ENCODE assay signal across 8 cellular contexts in the genomic region with DNA sequence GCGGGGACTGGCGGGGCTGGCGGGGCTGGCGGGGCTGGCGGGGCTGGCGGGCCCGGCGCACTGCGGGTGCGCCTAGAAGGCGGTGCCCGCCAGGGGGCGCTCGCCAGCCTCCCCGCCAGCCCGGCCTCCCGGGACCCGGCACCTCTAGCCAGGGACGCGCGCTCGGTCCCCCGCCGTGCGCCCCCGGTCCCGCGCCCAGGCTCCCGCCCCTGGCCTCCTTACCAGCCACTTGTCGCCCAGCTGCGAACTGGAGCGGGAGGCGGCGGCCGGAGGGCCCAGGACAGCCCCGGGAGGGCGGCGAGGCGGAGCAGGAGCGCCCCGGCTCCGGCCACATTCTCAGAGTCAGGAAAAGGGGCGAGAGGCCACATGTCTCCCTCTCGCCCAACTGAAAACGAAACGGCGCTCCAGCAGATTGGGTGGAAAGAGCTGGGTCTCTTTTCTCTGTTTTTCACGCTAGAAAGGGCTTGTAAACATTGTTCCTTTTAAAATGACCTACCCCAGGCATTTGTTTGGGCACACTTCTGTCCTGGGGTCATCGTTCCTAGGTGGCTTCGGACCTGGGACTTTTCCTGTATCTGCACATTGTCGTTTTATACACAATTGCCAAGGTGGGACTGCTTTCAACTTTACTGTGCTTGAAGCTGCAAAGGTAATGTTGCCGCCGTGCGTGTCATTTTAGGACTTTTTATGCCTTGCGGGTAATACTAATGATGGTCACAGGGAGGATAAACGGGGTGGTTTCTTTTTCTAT. TPM values are rescaled to one million over a fixed set of nuclear protein-coding genes. Genes with fewer than 3 reads are reported as not detected.
DNase-seq lines count a peak whose midpoint lies in the region; ATAC-seq, FAIRE-seq and TF ChIP-seq lines count a peak whose summit lies in the region.

No MANE protein-coding gene starts in this region.

- CTCF ChIA-PET in CD8-positive, alpha-beta T cell (lab: Charles Lee) = interaction anchor here (0.6 to 9.1 kb wide), 28 partner anchors 9 to 555 kb away, joined by 3 to 179 read pairs (median 4); no protein-coding TSS in a partner anchor

- H3K27ac ChIP-seq in CD8-positive, alpha-beta T cell (ENCODE audit: low read depth, low read length) = peak overlapping the region; percentile 84
- H3K27ac ChIP-seq in astrocyte (ENCODE audit: low read depth, low read length) = peak overlapping the region; percentile 28
- peak overlapping the region; percentile 67 for H3K27ac ChIP-seq in hepatocyte

- DNase-seq in CD8-positive, alpha-beta T cell = peak; percentile 67 to 93 (median 81)
- DNase-seq in HPDE6-E6E7 (ENCODE audit: extremely low spot score) = peak; percentile 23
- DNase-seq in T-helper 22 cell (ENCODE audit: low read depth) = peak; percentile 64
- DNase-seq in astrocyte (ENCODE audit: low read depth) = peak; percentile 38
- peak; percentile 91 for DNase-seq in hepatocyte (ENCODE audit: low spot score)
- DNase-seq in retinal pigment epithelial cell (ENCODE audit: low read depth) = no peak

- peaks cover 46% of the 10 kb centered on the region for H3K4me1 ChIP-seq in CD8-positive, alpha-beta T cell (ENCODE audit: insufficient read depth, low read length)
- H3K4me1 ChIP-seq in astrocyte (ENCODE audit: insufficient read depth, low read length) (no peaks in the 10 kb centered on the region), hepatocyte (ENCODE audit: insufficient read depth) (peaks cover 3% of the 10 kb centered on the region)

- peaks cover 68% of the 10 kb centered on the region for H3K4me1 Mint-ChIP-seq in CD8-positive, alpha-beta T cell (ENCODE audit: low read depth)
- H3K4me1 Mint-ChIP-seq in astrocyte (ENCODE audit: low read depth, unreplicated experiment) = peaks cover 5% of the 10 kb centered on the region

- H2AFZ ChIP-seq in astrocyte (ENCODE audit: low read depth, low read length) (peak overlapping the region; percentile 77), hepatocyte (peak overlapping the region; percentile 97)

- POLR2A ChIA-PET in CD8-positive, alpha-beta T cell (lab: Charles Lee) = interaction anchor here (0.6 to 6.3 kb wide), 14 partner anchors 8 to 107 kb away, joined by 3 to 43 read pairs (median 6); no protein-coding TSS in a partner anchor

- H3K9me3 Mint-ChIP-seq in CD8-positive, alpha-beta T cell = no peaks in the 10 kb centered on the region
- H3K9me3 Mint-ChIP-seq in astrocyte (ENCODE audit: unreplicated experiment) = no peaks in the 10 kb centered on the region

- WGBS in hepatocyte (ENCODE audit: low lambda C conversion rate, missing lambda C conversion rate) = 4% methylated on average over 23 of the region's 56 CpGs

- H3K27ac Mint-ChIP-seq in CD8-positive, alpha-beta T cell = peak overlapping the region; percentile 97
- H3K27ac Mint-ChIP-seq in astrocyte (ENCODE audit: unreplicated experiment) = peak overlapping the region; percentile 89

- H3K9ac ChIP-seq in astrocyte (ENCODE audit: low read length) = peak overlapping the region; percentile 74

- no peaks in the 10 kb centered on the region for H3K27me3 ChIP-seq in CD8-positive, alpha-beta T cell (ENCODE audit: insufficient read depth, low read length)
- H3K27me3 ChIP-seq in astrocyte (ENCODE audit: insufficient read depth, low read length) (peaks cover 16% of the 10 kb centered on the region), hepatocyte (peaks cover 36% of the 10 kb centered on the region)

- H3K79me2 ChIP-seq in astrocyte (ENCODE audit: insufficient read depth, low read length) (no peaks in the 10 kb centered on the region), hepatocyte (no peaks in the 10 kb centered on the region)

- peak overlapping the region; percentile 96 for H3K4me3 Mint-ChIP-seq in CD8-positive, alpha-beta T cell
- H3K4me3 Mint-ChIP-seq in astrocyte (ENCODE audit: unreplicated experiment) = peak overlapping the region; percentile 95

- H4K20me1 ChIP-seq in astrocyte (ENCODE audit: insufficient read depth, low read length) (no peaks in the 10 kb centered on the region), hepatocyte (ENCODE audit: insufficient read depth, poor library complexity, severe bottlenecking) (no peaks in the 10 kb centered on the region)

- peak; percentile 47 for TF ChIP-seq CTCF in CD8-positive, alpha-beta T cell (IDR thresholded peaks at IDR 0.05)
- TF ChIP-seq CTCF in astrocyte (IDR thresholded peaks at IDR 0.05; ENCODE audit: insufficient read depth, low read depth, low read length) (no peak), hepatocyte (IDR thresholded peaks at IDR 0.05; ENCODE audit: poor library complexity) (peak; percentile 34), retinal pigment epithelial cell (conservative IDR thresholded peaks at IDR 0.05; ENCODE audit: low read depth, low read length) (peak; percentile 39)

- no peaks in the 10 kb centered on the region for H3K27me3 Mint-ChIP-seq in CD8-positive, alpha-beta T cell (ENCODE audit: low read depth)
- peaks cover 16% of the 10 kb centered on the region for H3K27me3 Mint-ChIP-seq in astrocyte (ENCODE audit: low read depth, unreplicated experiment)

- no peaks in the 10 kb centered on the region for H3K36me3 ChIP-seq in CD8-positive, alpha-beta T cell (ENCODE audit: insufficient read depth, low read length)
- no peaks in the 10 kb centered on the region for H3K36me3 ChIP-seq in astrocyte (ENCODE audit: insufficient read depth, low read length)
- H3K36me3 ChIP-seq in hepatocyte (replicated peaks; ENCODE audit: insufficient read depth, low read depth) = no peaks in the 10 kb centered on the region

- no peaks in the 10 kb centered on the region for H3K9me2 ChIP-seq in hepatocyte (replicated peaks; ENCODE audit: insufficient read depth)

- H3K4me2 ChIP-seq in astrocyte (ENCODE audit: low read length) (peak overlapping the region; percentile 96), hepatocyte (peak overlapping the region; percentile 91)

- FAIRE-seq in astrocyte (lab: Jason Lieb, UNC) = no peak

- peaks cover 54% of the 10 kb centered on the region for H3K36me3 Mint-ChIP-seq in CD8-positive, alpha-beta T cell
- peaks cover 6% of the 10 kb centered on the region for H3K36me3 Mint-ChIP-seq in astrocyte (ENCODE audit: low read depth, unreplicated experiment)

- intact Hi-C loops in CD8-positive, alpha-beta T cell (cut with DNase I, micrococcal nuclease) = loop anchor here (1.0 kb wide), 6 partner anchors 12 to 135 kb away; no protein-coding TSS in a partner anchor

- H3K9me3 ChIP-seq in CD8-positive, alpha-beta T cell (ENCODE audit: low read length) = no peaks in the 10 kb centered on the region
- no peaks in the 10 kb centered on the region for H3K9me3 ChIP-seq in astrocyte (ENCODE audit: insufficient read depth, low read depth, low read length)
- H3K9me3 ChIP-seq in hepatocyte (ENCODE audit: low read depth) = no peaks in the 10 kb centered on the region

- H3K4me3 ChIP-seq in CD8-positive, alpha-beta T cell (ENCODE audit: low read depth, low read length) = peak overlapping the region; percentile 89
- peak overlapping the region; percentile 68 for H3K4me3 ChIP-seq in astrocyte (ENCODE audit: insufficient read depth, low read depth, low read length)
- H3K4me3 ChIP-seq in hepatocyte = peak overlapping the region; percentile 97
- H3K4me3 ChIP-seq in retinal pigment epithelial cell (ENCODE audit: low read length) = peak overlapping the region; percentile 64

- ATAC-seq in CD8-positive, alpha-beta T cell = peak; percentile 64
- peak; percentile 81 for ATAC-seq in GM19438 (IDR thresholded peaks at IDR 0.05; ENCODE audit: low read depth, unreplicated experiment)
- ATAC-seq in GM18873 (IDR thresholded peaks at IDR 0.05; ENCODE audit: low FRiP score, unreplicated experiment) = no peak

RNA-seq across cellular contexts. Expression of a gene that starts 0.4 kb away (rescaled TPM):
- total RNA-seq in CD8-positive, alpha-beta T cell = 10 to 100 TPM; 26.3 to 26.6 TPM
- total RNA-seq in astrocyte (1.9 and 2.1 TPM in 2 replicates), hepatocyte (0.43 and 0.76 TPM in 2 replicates)
- polyA plus RNA-seq in hepatocyte = 0.21 and 0.97 TPM in 2 replicates

Comparison
In these comparisons a context has a peak if more than half of its experiments do, and no peak if none do; other contexts are left out.
1. H3K27ac ChIP-seq: peak in every context shown above with its lines; median percentile 84 in CD8-positive, alpha-beta T cell; 67 in hepatocyte; 28 in astrocyte.